ENCODE assay signal across 26 cellular contexts in genomic region chr4:6302869-6303268, GRCh38.
"Had no signal": no experiment of that assay in that cellular context is flagged by ENCODE, and none has a peak within 500 bp of the region (broad histone marks: within the 10 kb centered on the region; RNA-seq: fewer than 3 reads in every experiment).

No MANE protein-coding gene starts in this region.

- H3K4me3 ChIP-seq: pancreas, psoas muscle, right lobe of liver, sigmoid colon, stomach, thoracic aorta, thyroid gland, tibial nerve, upper lobe of left lung, vagina had no signal

- ATAC-seq: natural killer cell treated with Interleukin-12 subunit alpha and Interleukin-12 subunit beta and Interleukin-15 and Interleukin-18, amount 100 ng/mL, for 72 hours; pancreas; psoas muscle; right cardiac atrium; right lobe of liver; stimulated activated effector memory CD8-positive, alpha-beta T cell treated with anti-CD3 and anti-CD28 coated beads, Interleukin-12 subunit alpha, Interleukin-12 subunit beta, amount 100 ng/mL, for 72 hours; stimulated activated naive B cell treated with anti-CD40 and anti-IgM and Interleukin-4, amounts not matched to agents 10 μg/mL and 1 μg/mL and 100 μg/mL, for 72 hours had no signal

- H3K4me3 Mint-ChIP-seq: natural killer cell treated with Interleukin-12 subunit alpha and Interleukin-12 subunit beta and Interleukin-15 and Interleukin-18, amount 100 ng/mL, for 72 hours; nephron progenitor cell; neural crest cell; stimulated activated effector memory CD8-positive, alpha-beta T cell treated with anti-CD3 and anti-CD28 coated beads, Interleukin-12 subunit alpha, Interleukin-12 subunit beta, amount 100 ng/mL, for 72 hours; stimulated activated naive B cell treated with anti-CD40 and anti-IgM and Interleukin-4, amounts not matched to agents 10 μg/mL and 1 μg/mL and 100 μg/mL, for 72 hours; stimulated activated naive CD8-positive, alpha-beta T cell treated with anti-CD3 and anti-CD28 coated beads, Interleukin-15, Interleukin-2, amounts not matched to agents 100 ng/mL and 50 ng/mL, for 24 hours had no signal

- DNase-seq: nephron progenitor cell; nucleus accumbens; psoas muscle; right cardiac atrium; small intestine; stimulated activated CD4-positive, alpha-beta T cell treated with anti-CD3 and anti-CD28 coated beads, Interleukin-15, amount 100 ng/mL, for 24 hours; stimulated activated CD4-positive, alpha-beta T cell treated with anti-CD3 and anti-CD28 coated beads, Interleukin-2, amount 100 ng/mL, for 24 hours; stimulated activated CD4-positive, alpha-beta T cell treated with anti-CD3 and anti-CD28 coated beads, Interleukin-2, amount 100 ng/mL, for 48 hours; stimulated activated CD4-positive, alpha-beta T cell treated with anti-CD3 and anti-CD28 coated beads, Interleukin-4, amount 100 ng/mL, for 24 hours; stimulated activated naive B cell treated with anti-CD40 and anti-IgM and Interleukin-4, amounts not matched to agents 10 μg/mL and 1 μg/mL and 100 μg/mL, for 72 hours; stimulated activated naive CD4-positive, alpha-beta T cell treated with Interleukin-2 at 50 U/mL for 16 hours; stomach; thyroid gland; trophoblast cell had no signal

- H3K9me3 Mint-ChIP-seq: natural killer cell treated with Interleukin-12 subunit alpha and Interleukin-12 subunit beta and Interleukin-15 and Interleukin-18, amount 100 ng/mL, for 72 hours; nephron progenitor cell; neural crest cell; stimulated activated effector memory CD8-positive, alpha-beta T cell treated with anti-CD3 and anti-CD28 coated beads, Interleukin-12 subunit alpha, Interleukin-12 subunit beta, amount 100 ng/mL, for 72 hours; stimulated activated naive CD8-positive, alpha-beta T cell treated with anti-CD3 and anti-CD28 coated beads, Interleukin-15, Interleukin-2, amounts not matched to agents 100 ng/mL and 50 ng/mL, for 24 hours had no signal

- H3K27ac ChIP-seq: neutrophil, pancreas, psoas muscle, right lobe of liver, sigmoid colon, thoracic aorta, thyroid gland, tibial nerve, upper lobe of left lung, vagina had no signal

- H3K36me3 ChIP-seq: neutrophil had no signal

- H3K9me3 ChIP-seq: neutrophil, pancreas, psoas muscle, right lobe of liver, sigmoid colon, stomach, thoracic aorta, thyroid gland, tibial nerve, upper lobe of left lung, vagina had no signal

- H3K27me3 ChIP-seq: pancreas, right lobe of liver, sigmoid colon, stomach, thyroid gland, tibial nerve, upper lobe of left lung, vagina had no signal

- H3K36me3 Mint-ChIP-seq: stimulated activated effector memory CD8-positive, alpha-beta T cell treated with anti-CD3 and anti-CD28 coated beads, Interleukin-12 subunit alpha, Interleukin-12 subunit beta, amount 100 ng/mL, for 72 hours had no signal

- H3K4me1 ChIP-seq: pancreas, psoas muscle, right lobe of liver, thyroid gland, tibial nerve, upper lobe of left lung, vagina had no signal

- H3K27ac Mint-ChIP-seq: natural killer cell treated with Interleukin-12 subunit alpha and Interleukin-12 subunit beta and Interleukin-15 and Interleukin-18, amount 100 ng/mL, for 72 hours; stimulated activated naive B cell treated with anti-CD40 and anti-IgM and Interleukin-4, amounts not matched to agents 10 μg/mL and 1 μg/mL and 100 μg/mL, for 72 hours; stimulated activated naive CD8-positive, alpha-beta T cell treated with anti-CD3 and anti-CD28 coated beads, Interleukin-15, Interleukin-2, amounts not matched to agents 100 ng/mL and 50 ng/mL, for 24 hours had no signal

- H3K4me1 Mint-ChIP-seq: stimulated activated naive B cell treated with anti-CD40 and anti-IgM and Interleukin-4, amounts not matched to agents 10 μg/mL and 1 μg/mL and 100 μg/mL, for 72 hours had no signal
